27 cellular contexts compared by ENCODE assay signal in the genomic region with DNA sequence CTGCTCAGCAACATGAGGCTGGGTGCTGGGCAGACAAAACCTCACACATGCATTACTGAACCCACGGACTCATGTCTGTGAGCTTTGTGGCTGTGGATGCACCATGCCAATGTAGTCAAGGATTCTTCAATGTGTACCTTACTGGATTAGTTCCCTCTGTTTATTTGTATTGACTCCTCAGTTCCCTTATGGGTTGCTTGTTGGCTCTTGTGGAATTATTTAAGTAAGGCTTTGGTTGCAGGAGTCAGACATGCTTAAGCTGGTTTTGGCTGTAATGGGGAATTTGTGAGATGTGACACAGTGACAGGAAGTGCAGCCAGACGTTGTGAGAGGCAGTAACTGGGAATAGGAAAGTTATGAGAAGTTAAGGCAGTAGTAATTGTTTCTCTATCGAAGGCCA. TPM values are rescaled to one million over a fixed set of nuclear protein-coding genes. Genes with fewer than 3 reads are reported as not detected.
"Had no signal": no experiment of that assay in that cellular context is flagged by ENCODE, and none has a peak within 500 bp of the region (broad histone marks: within the 10 kb centered on the region; RNA-seq: fewer than 3 reads in every experiment).

No MANE protein-coding gene starts in this region.

- H3K4me3 ChIP-seq: ascending aorta, body of pancreas, SJCRH30 had no signal

- H3K4me2 ChIP-seq: SK-N-SH had no signal

- H3K9ac ChIP-seq: SK-N-SH had no signal

- H3K4me1 ChIP-seq: ascending aorta, body of pancreas, SJCRH30 had no signal

- ATAC-seq: activated T-cell treated with anti-CD3 and anti-CD28 coated beads, Interleukin-2, amount 50 U/mL, for 72 hours; body of pancreas; Panc1; Right ventricle myocardium inferior had no signal

- H3K27ac ChIP-seq: ascending aorta, body of pancreas, SJCRH30, VCaP had no signal

- DNase-seq: activated CD4-positive, alpha-beta memory T cell treated with anti-CD3 and anti-CD28 coated beads for 36 hours; activated CD4-positive, alpha-beta T cell treated with anti-CD3 and anti-CD28 coated beads, Interleukin-2, amount 10 ng/mL, durations not matched to agents 7 days and 5 days; activated CD4-positive, CD25-positive, alpha-beta regulatory T cell; activated CD8-positive, alpha-beta memory T cell treated with anti-CD3 and anti-CD28 coated beads for 24 hours; activated gamma-delta T cell treated with Interleukin-2 at 50 U/mL for 16 hours; activated T-cell treated with anti-CD3 and anti-CD28 coated beads, Interleukin-2, amount 50 U/mL, for 72 hours; body of pancreas; Kasumi-1; NCI-H1048; NCI-H1417; NCI-H1930; NCI-H2171; NCI-H226; NCI-H510A; NCI-H69; NK-92 treated with Interleukin-12 subunit alpha and Interleukin-12 subunit beta, amount 100 ng/mL, for 24 hours; OCI-M1; RPMI8226; SJCRH30; SK-N-SH; T-helper 1 cell had no signal

- H3K36me3 ChIP-seq: ascending aorta, SJCRH30 had no signal

- H3K9me3 ChIP-seq: ascending aorta, body of pancreas, SJCRH30, SK-N-SH had no signal

- H3K27me3 ChIP-seq: ascending aorta, body of pancreas, SJCRH30 had no signal

RNA-seq across cellular contexts. Expression of a gene that starts 13.6 kb away (rescaled TPM):
- total RNA-seq: ascending aorta, SJCRH30 had no signal
- polyA plus RNA-seq: SK-N-SH had no signal

RNA-seq across cellular contexts. Expression of a gene that starts 46.0 kb away (rescaled TPM):
- total RNA-seq: activated CD4-positive, alpha-beta memory T cell treated with anti-CD3 and anti-CD28 coated beads for 36 hours; activated CD4-positive, alpha-beta T cell treated with anti-CD3 and anti-CD28 coated beads, Interleukin-2, amount 10 ng/mL, durations not matched to agents 7 days and 5 days; activated T-cell treated with anti-CD3 and anti-CD28 coated beads, Interleukin-2, amount 50 U/mL, for 72 hours; activated T-helper 2 cell treated with anti-CD3 and anti-CD28 coated beads, Interferon-gamma antibody, Interleukin-2, Interleukin-4, amounts not matched to agents 10 μg/mL and 5 μg/mL and 100 μg/mL, durations not matched to agents 14 hours and 24 hours and 36 hours; ascending aorta; body of pancreas; Right ventricle myocardium inferior; SJCRH30; T-helper 2 cell treated with Interferon-gamma antibody and Interleukin-4, amounts not matched to agents 100 ng/mL and 5 ng/mL, for 36 hours had no signal
- polyA plus RNA-seq: SK-N-SH had no signal

RNA-seq across cellular contexts. Expression of a gene that starts 54.8 kb away (rescaled TPM):
- total RNA-seq: activated CD4-positive, alpha-beta memory T cell treated with anti-CD3 and anti-CD28 coated beads for 36 hours; activated CD4-positive, alpha-beta T cell treated with anti-CD3 and anti-CD28 coated beads, Interleukin-2, amount 10 ng/mL, durations not matched to agents 7 days and 5 days; activated T-cell treated with anti-CD3 and anti-CD28 coated beads, Interleukin-2, amount 50 U/mL, for 72 hours; activated T-helper 2 cell treated with anti-CD3 and anti-CD28 coated beads, Interferon-gamma antibody, Interleukin-2, Interleukin-4, amounts not matched to agents 10 μg/mL and 5 μg/mL and 100 μg/mL, durations not matched to agents 14 hours and 24 hours and 36 hours; ascending aorta; body of pancreas; Right ventricle myocardium inferior; SJCRH30; T-helper 2 cell treated with Interferon-gamma antibody and Interleukin-4, amounts not matched to agents 100 ng/mL and 5 ng/mL, for 36 hours had no signal
- polyA plus RNA-seq: SK-N-SH had no signal
